9 cellular contexts compared by ENCODE assay signal in genomic region chrX:78105944-78106650, GRCh38. TPM values are rescaled to one million over a fixed set of nuclear protein-coding genes. Genes with fewer than 3 reads are reported as not detected.
DNase-seq lines count a peak whose midpoint lies in the region; ATAC-seq, FAIRE-seq and TF ChIP-seq lines count a peak whose summit lies in the region.
"Had no signal": no experiment of that assay in that cellular context is flagged by ENCODE, and none has a peak within 500 bp of the region (broad histone marks: within the 10 kb centered on the region; RNA-seq: fewer than 3 reads in every experiment).

No MANE protein-coding gene starts in this region.

- DNase-seq in IMR-90 = no peak
- DNase-seq in activated naive CD8-positive, alpha-beta T cell treated with anti-CD3 and anti-CD28 coated beads, Interleukin-2, amount 10 ng/mL, durations not matched to agents 7 days and 5 days = no peak
- DNase-seq in medulla oblongata (ENCODE audit: extremely low spot score) = peak; percentile 10
- no peak for DNase-seq in hypothalamus (lab: John Stamatoyannopoulos, UW)
- no peak for DNase-seq in globus pallidus (ENCODE audit: low spot score)
- DNase-seq in pancreas = no peak

- H3K9me3 Mint-ChIP-seq in activated naive CD8-positive, alpha-beta T cell treated with anti-CD3 and anti-CD28 coated beads, Interleukin-2, amount 10 ng/mL, durations not matched to agents 7 days and 5 days = no peaks in the 10 kb centered on the region

- H3K18ac ChIP-seq in IMR-90 (ENCODE audit: low read depth, low read length) = no peak overlapping the region

- H3K27ac ChIP-seq in ACC112 (ENCODE audit: low read depth, low read length) (no peak overlapping the region; the same call in 1 of the 2 replicates), IMR-90 (ENCODE audit: insufficient read depth, low read length) (no peak overlapping the region), pancreas (peak overlapping the region in 1 of 4 donors; percentile 98)

- no peak overlapping the region for H2AK9ac ChIP-seq in IMR-90 (replicated peaks; ENCODE audit: low read depth, low read length, poor library complexity)

- peak overlapping the region; percentile 82 for H3K4me2 ChIP-seq in IMR-90 (ENCODE audit: low read depth, low read length)

- H3K79me1 ChIP-seq in IMR-90 (ENCODE audit: low read depth in 1 of 2, low read length in 2 of 2) = peaks cover 2 to 5% of the 10 kb centered on the region in 2 experiments; a peak in 1 of 4 replicates

- no CpG with 5 or more reads among the region's 11 CpGs for WGBS in IMR-90 (ENCODE audit: extremely low coverage in 2 of 2, insufficient read length in 1 of 2), 2 experiments
- 67 to 71% methylated on average over 11 of the region's 11 CpGs for whole genome bisulfite sequencing in pancreas, 2 donors

- peaks cover 69% of the 10 kb centered on the region for H3K79me2 ChIP-seq in ACC112 (ENCODE audit: control insufficient read depth, insufficient read depth, low read length, unreplicated experiment)

- dilution Hi-C loops in IMR-90 (cut with HindIII; ENCODE audit: low sequenced_read_pairs, unreplicated experiment) = no loop called here

- H2BK5ac ChIP-seq in IMR-90 (ENCODE audit: low read depth, low read length, poor library complexity, severe bottlenecking) = no peak overlapping the region

- in situ Hi-C loops in IMR-90 (cut with MboI; ENCODE audit: low sequenced_read_pairs) = no loop called here

- H3K27ac Mint-ChIP-seq in activated naive CD8-positive, alpha-beta T cell treated with anti-CD3 and anti-CD28 coated beads, Interleukin-2, amount 10 ng/mL, durations not matched to agents 7 days and 5 days = peak overlapping the region; percentile 96

- peak overlapping the region; percentile 25; the same call in 1 of the 2 replicates for H3K23ac ChIP-seq in IMR-90 (ENCODE audit: low read depth, low read length)

- no peak for TF ChIP-seq POLR2A in IMR-90 (IDR thresholded peaks at IDR 0.05; ENCODE audit: low read depth, low read length)

- no peak overlapping the region for H4K8ac ChIP-seq in IMR-90 (ENCODE audit: low read depth in 2 of 2, low read length in 2 of 2)

- no peak overlapping the region for H2AK5ac ChIP-seq in IMR-90 (ENCODE audit: low read depth, low read length)

- BruUV-seq in IMR-90 (replicated peaks; lab: Mats Ljungman, UMichigan) = no TSS peak

- peaks cover 74% of the 10 kb centered on the region for H4K20me1 ChIP-seq in IMR-90 (ENCODE audit: insufficient read depth, low read length)

- peak overlapping the region; percentile 99; the same call in 1 of the 2 replicates for H3K9ac ChIP-seq in IMR-90 (ENCODE audit: low read depth, low read length)

- H3K4me3 Mint-ChIP-seq in activated naive CD8-positive, alpha-beta T cell treated with anti-CD3 and anti-CD28 coated beads, Interleukin-2, amount 10 ng/mL, durations not matched to agents 7 days and 5 days = peak overlapping the region; percentile 97

- H4K91ac ChIP-seq in IMR-90 (ENCODE audit: insufficient read depth, low read depth, low read length) = no peak overlapping the region

- ATAC-seq in IMR-90 (ENCODE audit: low read depth) (no peak), GM18867 (IDR thresholded peaks at IDR 0.05; ENCODE audit: unreplicated experiment) (no peak), pancreas (no peak)
- ATAC-seq in activated naive CD8-positive, alpha-beta T cell treated with anti-CD3 and anti-CD28 coated beads, Interleukin-2, amount 10 ng/mL, durations not matched to agents 7 days and 5 days (ENCODE audit: low read depth) = no peak

- H2BK20ac ChIP-seq in IMR-90 (ENCODE audit: low read depth, low read length) = no peak overlapping the region

- H3K27me3 ChIP-seq in ACC112 (ENCODE audit: insufficient read depth, low read length) (no peaks in the 10 kb centered on the region), IMR-90 (ENCODE audit: control insufficient read depth, insufficient read depth, low read length) (peaks cover 3% of the 10 kb centered on the region; the same call in 1 of the 2 replicates), pancreas (no peaks in the 10 kb centered on the region)

- TF ChIP-seq CTCF in IMR-90 (conservative IDR thresholded peaks at IDR 0.05; ENCODE audit: low read depth, low read length) = no peak
- TF ChIP-seq CTCF in pancreas (IDR thresholded peaks at IDR 0.05) = no peak

- H3K4me1 Mint-ChIP-seq in activated naive CD8-positive, alpha-beta T cell treated with anti-CD3 and anti-CD28 coated beads, Interleukin-2, amount 10 ng/mL, durations not matched to agents 7 days and 5 days = peaks cover 30% of the 10 kb centered on the region

- H2BK15ac ChIP-seq in IMR-90 (ENCODE audit: low read depth, low read length) = no peak overlapping the region

- CTCF ChIA-PET in IMR-90 (lab: Yijun Ruan, JAX) = no interaction called here

- peaks cover 46% of the 10 kb centered on the region for H3K36me3 Mint-ChIP-seq in activated naive CD8-positive, alpha-beta T cell treated with anti-CD3 and anti-CD28 coated beads, Interleukin-2, amount 10 ng/mL, durations not matched to agents 7 days and 5 days

- H4K5ac ChIP-seq in IMR-90 (ENCODE audit: low read depth, low read length) = no peak overlapping the region

- peaks cover 26% of the 10 kb centered on the region for H3K36me3 ChIP-seq in ACC112 (ENCODE audit: insufficient read depth, low read length)
- peaks cover 1% of the 10 kb centered on the region; the same call in 1 of the 2 replicates for H3K36me3 ChIP-seq in IMR-90 (ENCODE audit: control insufficient read depth, insufficient read depth, low read length)
- no peaks in the 10 kb centered on the region for H3K36me3 ChIP-seq in pancreas

- H2BK120ac ChIP-seq in IMR-90 (ENCODE audit: low read depth, low read length) = no peak overlapping the region

- no peak overlapping the region for H3K56ac ChIP-seq in IMR-90 (ENCODE audit: extremely low read depth, insufficient read depth, low read length)

- FAIRE-seq in pancreas (lab: Jason Lieb, UNC) = no peak
- FAIRE-seq: TTC549 had no signal

- peaks cover 4% of the 10 kb centered on the region; the same call in 1 of the 2 replicates for H3K9me3 ChIP-seq in IMR-90 (ENCODE audit: control insufficient read depth, insufficient read depth, low read length)
- no peaks in the 10 kb centered on the region for H3K9me3 ChIP-seq in pancreas

- peaks cover 14% of the 10 kb centered on the region for H3K4me1 ChIP-seq in ACC112 (ENCODE audit: control insufficient read depth, insufficient read depth, low read length, unreplicated experiment)
- peaks cover 4% of the 10 kb centered on the region; the same call in 1 of the 2 replicates for H3K4me1 ChIP-seq in IMR-90 (ENCODE audit: control insufficient read depth, insufficient read depth, low read length)
- peaks cover 0 to 14% (median 5%) of the 10 kb centered on the region in 3 donors for H3K4me1 ChIP-seq in pancreas

- no peaks in the 10 kb centered on the region for H3K9me1 ChIP-seq in IMR-90 (ENCODE audit: insufficient read depth, low read length)

- no peak for TF ChIP-seq RAD21 in IMR-90 (IDR thresholded peaks at IDR 0.05; ENCODE audit: low read length)

- H3K4ac ChIP-seq in IMR-90 (ENCODE audit: low read depth, low read length) = no peak overlapping the region

- POLR2A ChIA-PET in IMR-90 (lab: Charles Lee; ENCODE audit: unreplicated experiment) = no interaction called here
- POLR2A ChIA-PET in activated naive CD8-positive, alpha-beta T cell treated with anti-CD3 and anti-CD28 coated beads, Interleukin-2, amount 10 ng/mL, durations not matched to agents 7 days and 5 days (lab: Charles Lee) = interaction anchor here (0.5 to 2.5 kb wide), 5 partner anchors 14 to 1042 kb away, joined by 3 to 9 read pairs (median 3); partner anchors contain the start of genes COX7B and TAF9B

- H3K14ac ChIP-seq in IMR-90 (replicated peaks; ENCODE audit: low read depth, low read length) = 0 out of 2 replicates have a peak overlapping the region, but pooled peaks have one; percentile 4

- H2AFZ ChIP-seq in ACC112 (ENCODE audit: low read length, unreplicated experiment) (no peak overlapping the region), IMR-90 (replicated peaks; ENCODE audit: low read length, poor library complexity) (no peak overlapping the region)

- intact Hi-C loops in IMR-90 (cut with micrococcal nuclease) = no loop called here
- intact Hi-C loops in pancreas (cut with DNase I) = no loop called here

- H3K4me3 ChIP-seq in ACC112 (ENCODE audit: low read depth, low read length) (peak overlapping the region; percentile 99), IMR-90 (ENCODE audit: insufficient read depth, low read depth, low read length) (peak overlapping the region; percentile 95), pancreas (peak overlapping the region in 2 of 4 donors; percentile 55 to 64)

- no peaks in the 10 kb centered on the region for H3K27me3 Mint-ChIP-seq in activated naive CD8-positive, alpha-beta T cell treated with anti-CD3 and anti-CD28 coated beads, Interleukin-2, amount 10 ng/mL, durations not matched to agents 7 days and 5 days

TF ChIP-seq in IMR-90, 13 proteins besides CTCF, POLR2A, EP300 and RAD21 (continues in another document):
- TF ChIP-seq MAFK (IDR thresholded peaks at IDR 0.05; ENCODE audit: low read depth, low read length) (no peak), MXI1 (IDR thresholded peaks at IDR 0.05; ENCODE audit: borderline replicate concordance, low read depth, low read length) (no peak), RCOR1 (IDR thresholded peaks at IDR 0.05; ENCODE audit: insufficient replicate concordance, low read length) (no peak), SMC3 (IDR thresholded peaks at IDR 0.05; ENCODE audit: low read depth, low read length) (no peak), BHLHE40 (IDR thresholded peaks at IDR 0.05; ENCODE audit: low read depth, low read length) (no peak), CHD1 (IDR thresholded peaks at IDR 0.05; ENCODE audit: low read depth, low read length) (no peak), CEBPB (IDR thresholded peaks at IDR 0.05; ENCODE audit: low read depth, low read length) (no peak), RFX5 (IDR thresholded peaks at IDR 0.05; ENCODE audit: low read depth, low read length) (no peak), MAZ (IDR thresholded peaks at IDR 0.05; ENCODE audit: borderline replicate concordance, low read depth, low read length) (no peak)

RNA-seq across cellular contexts. Expression of gene PGK1, which starts 2.0 kb away (rescaled TPM):
- total RNA-seq in IMR-90 (2012; rRNA removed) (498 and 509 TPM in 2 replicates), pancreas (100 to 1,000 TPM in 2 of 6 donors, 10 to 100 TPM in 4; 38.3 to 120 (median 74.2) TPM)
- polyA plus RNA-seq in IMR-90 (2012; rRNA removed) (534 and 744 TPM in 2 replicates), pancreas (10 to 100 TPM; 27.0 to 68.5 TPM)
- polyA plus RNA-seq in IMR-90 (2012; cell fraction: cytosol; rRNA removed) = 257 and 385 TPM in 2 replicates
- 86.3 and 442 TPM in 2 replicates for polyA plus RNA-seq in IMR-90 (2012; cell fraction: nucleus; rRNA removed; ENCODE audit: low replicate concordance)
- total RNA-seq in activated naive CD8-positive, alpha-beta T cell treated with anti-CD3 and anti-CD28 coated beads, Interleukin-2, amount 10 ng/mL, durations not matched to agents 7 days and 5 days = 1,000 to 10,000 TPM; 1,159 to 1,213 TPM

RNA-seq across cellular contexts. Expression of gene TAF9B, which starts 33.4 kb away (rescaled TPM):
- total RNA-seq in IMR-90 (2012; rRNA removed) = 21.5 and 35.3 TPM in 2 replicates
- 11.9 and 12.4 TPM in 2 replicates for polyA plus RNA-seq in IMR-90 (2012; rRNA removed)
- polyA plus RNA-seq in IMR-90 (2012; cell fraction: cytosol; rRNA removed) = 1.6 and 4.6 TPM in 2 replicates
- polyA plus RNA-seq in IMR-90 (2012; cell fraction: nucleus; rRNA removed; ENCODE audit: low replicate concordance) = 0.40 and 3.4 TPM in 2 replicates
- 10 to 100 TPM; 14.8 to 15.7 TPM for total RNA-seq in activated naive CD8-positive, alpha-beta T cell treated with anti-CD3 and anti-CD28 coated beads, Interleukin-2, amount 10 ng/mL, durations not matched to agents 7 days and 5 days
- 10 to 100 TPM in 2 of 6 donors, 1 to 10 TPM in 4; 7.2 to 13.2 (median 9.0) TPM for total RNA-seq in pancreas
- polyA plus RNA-seq in pancreas = 10 to 100 TPM in 1 of 2 donors, 1 to 10 TPM in 1; 7.2 to 13.2 TPM
